In the genomic region with DNA sequence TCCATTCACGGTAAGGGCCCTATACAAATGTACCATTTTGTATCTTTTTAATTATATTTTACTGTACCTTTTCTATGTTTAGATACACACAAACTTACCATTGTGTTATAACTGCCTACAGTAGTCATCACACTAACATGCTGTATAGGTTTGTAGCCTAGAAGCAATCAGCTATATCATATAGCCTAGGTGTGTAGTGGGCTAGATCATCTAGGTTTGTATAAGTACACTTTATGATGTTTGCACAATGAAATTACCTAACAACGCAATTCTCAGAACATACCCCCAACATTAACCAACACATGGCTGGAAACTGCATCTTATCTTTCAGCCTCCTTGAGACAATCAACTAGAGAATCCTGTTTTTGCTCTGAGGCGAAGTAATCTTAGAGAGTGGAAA, we compare ENCODE assay signal across 19 cellular contexts.
DNase-seq lines count a peak whose midpoint lies in the region; ATAC-seq, FAIRE-seq and TF ChIP-seq lines count a peak whose summit lies in the region.
"Had no signal": no experiment of that assay in that cellular context is flagged by ENCODE, and none has a peak within 500 bp of the region (broad histone marks: within the 10 kb centered on the region; RNA-seq: fewer than 3 reads in every experiment).

No MANE protein-coding gene starts in this region.

- CTCF ChIA-PET in IMR-90 (lab: Yijun Ruan, JAX) (no interaction called here), PC-9 (lab: Charles Lee) (no interaction called here)

- no peak overlapping the region for H3K14ac ChIP-seq in IMR-90 (replicated peaks; ENCODE audit: low read depth, low read length)

- in situ Hi-C loops in IMR-90 (cut with MboI; ENCODE audit: low sequenced_read_pairs): no loop called here

- no peak overlapping the region for H4K5ac ChIP-seq in IMR-90 (ENCODE audit: low read depth, low read length)

- H3K4ac ChIP-seq in IMR-90 (ENCODE audit: low read depth, low read length): 0 out of 2 replicates have a peak overlapping the region, but pooled peaks have one; percentile 23

- no peak overlapping the region for H2BK20ac ChIP-seq in IMR-90 (ENCODE audit: low read depth, low read length)

- H3K4me2 ChIP-seq in IMR-90 (ENCODE audit: low read depth, low read length) (no peak overlapping the region), PC-9 (no peak overlapping the region)

- TF ChIP-seq CTCF in IMR-90 (conservative IDR thresholded peaks at IDR 0.05; ENCODE audit: low read depth, low read length) (no peak), PC-9 (conservative IDR thresholded peaks at IDR 0.05) (no peak), mucosa of descending colon (IDR thresholded peaks at IDR 0.05) (no peak)

- H3K27ac ChIP-seq in IMR-90 (ENCODE audit: insufficient read depth, low read length): no peak overlapping the region
- peak overlapping the region; percentile 67; the same call in 1 of the 2 replicates for H3K27ac ChIP-seq in PC-9
- H3K27ac ChIP-seq: C4-2B, HL-60 had no signal

- no peak overlapping the region for H2AK5ac ChIP-seq in IMR-90 (ENCODE audit: low read depth, low read length)

- H3K4me1 ChIP-seq in IMR-90 (ENCODE audit: control insufficient read depth, insufficient read depth, low read length) (no peaks in the 10 kb centered on the region; the same call in 1 of the 2 replicates), PC-9 (replicated peaks; ENCODE audit: insufficient read depth) (peaks cover 19% of the 10 kb centered on the region), mucosa of descending colon (ENCODE audit: low read depth) (no peaks in the 10 kb centered on the region)

- no peaks in the 10 kb centered on the region; the same call in 1 of the 2 replicates for H3F3A ChIP-seq in PC-9 (ENCODE audit: insufficient read depth, low read depth)

- no peaks in the 10 kb centered on the region; the same call in 1 of the 2 replicates for H3K9me2 ChIP-seq in PC-9 (ENCODE audit: insufficient read depth)

- no peak overlapping the region for H2AK9ac ChIP-seq in IMR-90 (replicated peaks; ENCODE audit: low read depth, low read length, poor library complexity)

- peaks cover 21% of the 10 kb centered on the region for H3K36me3 ChIP-seq in IMR-90 (ENCODE audit: control insufficient read depth, insufficient read depth, low read length)
- H3K36me3 ChIP-seq in PC-9 (ENCODE audit: low read depth): peaks cover 57% of the 10 kb centered on the region
- H3K36me3 ChIP-seq in mucosa of descending colon (ENCODE audit: low read depth): no peaks in the 10 kb centered on the region
- H3K36me3 ChIP-seq: HAP-1 had no signal

- no peak overlapping the region for H4K8ac ChIP-seq in IMR-90 (ENCODE audit: low read depth in 2 of 2, low read length in 2 of 2)

- 0 out of 2 replicates have a peak overlapping the region, but pooled peaks have one; percentile 4 for H3K23ac ChIP-seq in IMR-90 (ENCODE audit: low read depth, low read length)

- FAIRE-seq in GM12891 (lab: Jason Lieb, UNC): peak; percentile 69
- FAIRE-seq: A204.1, D721Med had no signal

- POLR2A ChIA-PET in IMR-90 (lab: Charles Lee; ENCODE audit: unreplicated experiment) (no interaction called here), PC-9 (lab: Charles Lee; ENCODE audit: unreplicated experiment) (interaction anchor here (0.7 kb wide), 1 partner anchor 327 kb away, joined by 6 read pairs; no protein-coding TSS in a partner anchor)

- intact Hi-C loops in IMR-90 (cut with micrococcal nuclease): no loop called here
- intact Hi-C loops in PC-9 (cut with micrococcal nuclease; ENCODE audit: unreplicated experiment): no loop called here
- intact Hi-C loops in mucosa of descending colon (cut with DNase I, micrococcal nuclease): no loop called here
- intact Hi-C loops in posterior cingulate gyrus (cut with DNase I): no loop called here

- H3K18ac ChIP-seq in IMR-90 (ENCODE audit: low read depth, low read length): no peak overlapping the region

- no peak overlapping the region for H3K9ac ChIP-seq in IMR-90 (ENCODE audit: low read depth, low read length)
- H3K9ac ChIP-seq: GM23248 had no signal

- no peak for TF ChIP-seq RAD21 in IMR-90 (IDR thresholded peaks at IDR 0.05; ENCODE audit: low read length)

- H3K9me1 ChIP-seq in IMR-90 (ENCODE audit: insufficient read depth, low read length): no peaks in the 10 kb centered on the region; the same call in none of the 2 replicates

- H4K91ac ChIP-seq in IMR-90 (ENCODE audit: insufficient read depth, low read depth, low read length): no peak overlapping the region

- DNase-seq in GM12891 (ENCODE audit: insufficient read length, low spot score) (no peak), IMR-90 (no peak), PC-9 (no peak), mucosa of descending colon (no peak), posterior cingulate gyrus (no peak), activated gamma-delta T cell treated with Interleukin-2 at 50 U/mL for 16 hours (no peak)
- DNase-seq: AML-193; CD4-positive, alpha-beta T cell; DMS79; GDM1; GM23248; KBM-7 had no signal

- H3K4me3 ChIP-seq in IMR-90 (ENCODE audit: insufficient read depth, low read depth, low read length) (no peak overlapping the region), PC-9 (no peak overlapping the region), mucosa of descending colon (peak overlapping the region; percentile 3)
- H3K4me3 ChIP-seq: GM23248, HAP-1 had no signal

- H2BK15ac ChIP-seq in IMR-90 (ENCODE audit: low read depth, low read length): no peak overlapping the region

- H3K79me1 ChIP-seq in IMR-90 (ENCODE audit: low read depth in 1 of 2, low read length in 2 of 2): peaks cover 2 to 11% of the 10 kb centered on the region in 2 experiments; a peak in 1 of 4 replicates

- no peaks in the 10 kb centered on the region for H4K20me1 ChIP-seq in IMR-90 (ENCODE audit: insufficient read depth, low read length)
- H4K20me1 ChIP-seq in PC-9 (ENCODE audit: insufficient read depth): no peaks in the 10 kb centered on the region

- ATAC-seq in IMR-90 (ENCODE audit: low read depth): no peak
- ATAC-seq in mucosa of descending colon: peak; percentile 95
- ATAC-seq in GM19023 (IDR thresholded peaks at IDR 0.05; ENCODE audit: unreplicated experiment): no peak

- dilution Hi-C loops in IMR-90 (cut with HindIII; ENCODE audit: low sequenced_read_pairs, unreplicated experiment): no loop called here

- no peak for TF ChIP-seq POLR2A in GM12891 (IDR thresholded peaks at IDR 0.05; ENCODE audit: low read depth, low read length)
- no peak for TF ChIP-seq POLR2A in IMR-90 (IDR thresholded peaks at IDR 0.05; ENCODE audit: low read depth, low read length)

- no CpG with 5 or more reads among the region's 3 CpGs for whole genome bisulfite sequencing in IMR-90 (ENCODE audit: extremely low coverage in 2 of 2, insufficient read length in 1 of 2), 2 experiments

- H2BK5ac ChIP-seq in IMR-90 (ENCODE audit: low read depth, low read length, poor library complexity, severe bottlenecking): peak overlapping the region; percentile 65

- no peak overlapping the region; the same call in 1 of the 2 replicates for H2BK120ac ChIP-seq in IMR-90 (ENCODE audit: low read depth, low read length)

- BruUV-seq in IMR-90 (replicated peaks; lab: Mats Ljungman, UMichigan) (no TSS peak), PC-9 (replicated peaks; lab: Mats Ljungman, UMichigan) (no TSS peak)

- H2AFZ ChIP-seq in IMR-90 (replicated peaks; ENCODE audit: low read length, poor library complexity) (no peak overlapping the region), PC-9 (no peak overlapping the region)
- H2AFZ ChIP-seq: GM23248 had no signal

- H3K9me3 ChIP-seq in IMR-90 (ENCODE audit: control insufficient read depth, insufficient read depth, low read length): no peaks in the 10 kb centered on the region
- no peaks in the 10 kb centered on the region; the same call in 1 of the 2 replicates for H3K9me3 ChIP-seq in PC-9 (ENCODE audit: insufficient read depth, low read depth)
- H3K9me3 ChIP-seq in mucosa of descending colon: no peaks in the 10 kb centered on the region
- H3K9me3 ChIP-seq: Caco-2, HAP-1 had no signal

- H3K79me2 ChIP-seq in PC-9 (ENCODE audit: low read depth): no peaks in the 10 kb centered on the region

- H3K56ac ChIP-seq in IMR-90 (ENCODE audit: extremely low read depth, insufficient read depth, low read length): no peak overlapping the region

- H3K27me3 ChIP-seq in IMR-90 (ENCODE audit: control insufficient read depth, insufficient read depth, low read length) (no peaks in the 10 kb centered on the region), PC-9 (ENCODE audit: insufficient read depth, low read depth) (no peaks in the 10 kb centered on the region)

TF ChIP-seq in GM12891, 5 proteins besides CTCF, POLR2A, EP300 and RAD21:
- TF ChIP-seq POLR2AphosphoS5 (IDR thresholded peaks at IDR 0.05; ENCODE audit: low read depth, low read length) (no peak), TAF1 (IDR thresholded peaks at IDR 0.05; ENCODE audit: low read depth, low read length) (no peak), SPI1 (IDR thresholded peaks at IDR 0.05; ENCODE audit: low read depth, low read length) (no peak), PAX5 (IDR thresholded peaks at IDR 0.05; ENCODE audit: insufficient read depth, low read length, severe bottlenecking) (no peak), POU2F2 (IDR thresholded peaks at IDR 0.05; ENCODE audit: low read depth, low read length) (no peak)

TF ChIP-seq in IMR-90, 13 proteins besides CTCF, POLR2A, EP300 and RAD21 (continues in another document):
- TF ChIP-seq MAFK (IDR thresholded peaks at IDR 0.05; ENCODE audit: low read depth, low read length): no peak
- no peak for TF ChIP-seq NFE2L2 (IDR thresholded peaks at IDR 0.05; ENCODE audit: low read depth, low read length)
- no peak for TF ChIP-seq MAZ (IDR thresholded peaks at IDR 0.05; ENCODE audit: borderline replicate concordance, low read depth, low read length)
- TF ChIP-seq RFX5 (IDR thresholded peaks at IDR 0.05; ENCODE audit: low read depth, low read length): no peak
- TF ChIP-seq, protein P1, sequence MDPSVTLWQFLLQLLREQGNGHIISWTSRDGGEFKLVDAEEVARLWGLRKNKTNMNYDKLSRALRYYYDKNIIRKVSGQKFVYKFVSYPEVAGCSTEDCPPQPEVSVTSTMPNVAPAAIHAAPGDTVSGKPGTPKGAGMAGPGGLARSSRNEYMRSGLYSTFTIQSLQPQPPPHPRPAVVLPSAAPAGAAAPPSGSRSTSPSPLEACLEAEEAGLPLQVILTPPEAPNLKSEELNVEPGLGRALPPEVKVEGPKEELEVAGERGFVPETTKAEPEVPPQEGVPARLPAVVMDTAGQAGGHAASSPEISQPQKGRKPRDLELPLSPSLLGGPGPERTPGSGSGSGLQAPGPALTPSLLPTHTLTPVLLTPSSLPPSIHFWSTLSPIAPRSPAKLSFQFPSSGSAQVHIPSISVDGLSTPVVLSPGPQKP (IDR thresholded peaks at IDR 0.05; ENCODE audit: borderline replicate concordance, low read depth, low read length): no peak
- no peak for TF ChIP-seq RCOR1 (IDR thresholded peaks at IDR 0.05; ENCODE audit: insufficient replicate concordance, low read length)
- TF ChIP-seq CEBPB (IDR thresholded peaks at IDR 0.05; ENCODE audit: low read depth, low read length): no peak
- no peak for TF ChIP-seq MXI1 (IDR thresholded peaks at IDR 0.05; ENCODE audit: borderline replicate concordance, low read depth, low read length)
- TF ChIP-seq FOS (IDR thresholded peaks at IDR 0.05; ENCODE audit: low read depth, low read length): no peak
- TF ChIP-seq BHLHE40 (IDR thresholded peaks at IDR 0.05; ENCODE audit: low read depth, low read length): no peak
